ENCODE assay signal across 15 cellular contexts in the genomic region with DNA sequence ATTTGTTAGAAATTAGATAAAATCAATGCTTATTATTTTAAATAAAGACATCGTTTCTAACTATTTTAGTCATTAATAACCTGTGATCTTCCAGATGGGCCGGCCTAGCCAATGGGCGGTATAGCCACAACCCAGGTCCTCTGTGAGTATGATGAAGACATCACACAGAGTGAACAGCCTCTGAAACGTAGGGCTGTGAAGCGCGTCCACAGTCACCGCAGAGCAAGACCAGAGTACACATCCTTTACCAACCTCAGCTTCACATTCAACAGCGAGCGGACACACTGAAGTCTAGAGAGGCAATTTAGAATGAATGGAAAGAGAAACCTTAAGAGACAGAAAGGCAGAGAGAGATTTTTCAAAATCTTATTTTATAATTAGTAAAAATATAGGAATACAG.
A peak's percentile ranks its signal among the peaks of the same experiment; 100 is the strongest.
DNase-seq lines count a peak whose midpoint lies in the region; ATAC-seq, FAIRE-seq and TF ChIP-seq lines count a peak whose summit lies in the region.
"Had no signal": no experiment of that assay in that cellular context is flagged by ENCODE, and none has a peak within 500 bp of the region (broad histone marks: within the 10 kb centered on the region; RNA-seq: fewer than 3 reads in every experiment).

No MANE protein-coding gene starts in this region.

- TF ChIP-seq POLR2A in tibial nerve (IDR thresholded peaks at IDR 0.05) = no peak

- no peaks in the 10 kb centered on the region for H3K9me3 Mint-ChIP-seq in stimulated activated memory B cell treated with anti-CD40 and anti-IgM and Interleukin-4, amounts not matched to agents 10 μg/mL and 1 μg/mL and 100 μg/mL, for 72 hours
- H3K9me3 Mint-ChIP-seq: activated CD4-positive, alpha-beta T cell treated with anti-CD3 and anti-CD28 coated beads, Interleukin-2, amount 10 ng/mL, durations not matched to agents 7 days and 5 days; activated naive CD8-positive, alpha-beta T cell treated with anti-CD3 and anti-CD28 coated beads, Interleukin-2, amount 10 ng/mL, durations not matched to agents 7 days and 5 days; H9 had no signal

- DNase-seq in GM19238 (ENCODE audit: insufficient read length, low spot score) = peak; percentile 55
- DNase-seq in D721Med (ENCODE audit: insufficient read length, low spot score) = no peak
- no peak for DNase-seq in HK-2 (ENCODE audit: unreplicated experiment)
- DNase-seq in NCI-H748 (lab: John Stamatoyannopoulos, UW; ENCODE audit: unreplicated experiment) = no peak
- DNase-seq in tibial nerve (ENCODE audit: low spot score in 2 of 2) = no peak
- DNase-seq: activated CD4-positive, alpha-beta T cell treated with anti-CD3 and anti-CD28 coated beads, Interleukin-2, amount 10 ng/mL, durations not matched to agents 7 days and 5 days; activated naive CD8-positive, alpha-beta T cell treated with anti-CD3 and anti-CD28 coated beads, Interleukin-2, amount 10 ng/mL, durations not matched to agents 7 days and 5 days; dermis blood vessel endothelial cell; foreskin melanocyte; H9; MM.1S had no signal

- 82 to 95% methylated on average over 9 of the region's 9 CpGs for WGBS in tibial nerve, 2 donors

- H3K27ac ChIP-seq in tibial nerve = no peak overlapping the region
- H3K27ac ChIP-seq: SK-N-MC had no signal

- no peak for FAIRE-seq in D721Med (lab: Jason Lieb, UNC)

- no peak overlapping the region for H3K4me3 ChIP-seq in tibial nerve
- H3K4me3 ChIP-seq: SK-N-MC had no signal

- H3K9me3 ChIP-seq in tibial nerve = no peaks in the 10 kb centered on the region

- peak; percentile 57 for ATAC-seq in HG02588 (IDR thresholded peaks at IDR 0.05; ENCODE audit: unreplicated experiment)
- peak; percentile 86 for ATAC-seq in HG03280 (IDR thresholded peaks at IDR 0.05; ENCODE audit: unreplicated experiment)
- peak; percentile 75 for ATAC-seq in stimulated activated memory B cell treated with anti-CD40 and anti-IgM and Interleukin-4, amounts not matched to agents 10 μg/mL and 1 μg/mL and 100 μg/mL, for 72 hours

- no peaks in the 10 kb centered on the region for H3K36me3 ChIP-seq in tibial nerve

- H3K4me3 Mint-ChIP-seq in stimulated activated memory B cell treated with anti-CD40 and anti-IgM and Interleukin-4, amounts not matched to agents 10 μg/mL and 1 μg/mL and 100 μg/mL, for 72 hours = no peak overlapping the region
- H3K4me3 Mint-ChIP-seq: activated CD4-positive, alpha-beta T cell treated with anti-CD3 and anti-CD28 coated beads, Interleukin-2, amount 10 ng/mL, durations not matched to agents 7 days and 5 days; activated naive CD8-positive, alpha-beta T cell treated with anti-CD3 and anti-CD28 coated beads, Interleukin-2, amount 10 ng/mL, durations not matched to agents 7 days and 5 days; H9 had no signal

- TF ChIP-seq CTCF in D721Med (IDR thresholded peaks at IDR 0.05; ENCODE audit: insufficient read depth, missing control alignments) (no peak), tibial nerve (IDR thresholded peaks at IDR 0.05) (no peak)

- no peaks in the 10 kb centered on the region for H3K36me3 Mint-ChIP-seq in stimulated activated memory B cell treated with anti-CD40 and anti-IgM and Interleukin-4, amounts not matched to agents 10 μg/mL and 1 μg/mL and 100 μg/mL, for 72 hours
- H3K36me3 Mint-ChIP-seq: activated naive CD8-positive, alpha-beta T cell treated with anti-CD3 and anti-CD28 coated beads, Interleukin-2, amount 10 ng/mL, durations not matched to agents 7 days and 5 days had no signal

- peaks cover 42% of the 10 kb centered on the region for H3K4me1 Mint-ChIP-seq in stimulated activated memory B cell treated with anti-CD40 and anti-IgM and Interleukin-4, amounts not matched to agents 10 μg/mL and 1 μg/mL and 100 μg/mL, for 72 hours

- TF ChIP-seq EP300 in tibial nerve (IDR thresholded peaks at IDR 0.05) = no peak

- peaks cover 0 to 11% of the 10 kb centered on the region in 2 donors for H3K27me3 ChIP-seq in tibial nerve

- H3K27ac Mint-ChIP-seq in stimulated activated memory B cell treated with anti-CD40 and anti-IgM and Interleukin-4, amounts not matched to agents 10 μg/mL and 1 μg/mL and 100 μg/mL, for 72 hours = no peak overlapping the region
- H3K27ac Mint-ChIP-seq: activated CD4-positive, alpha-beta T cell treated with anti-CD3 and anti-CD28 coated beads, Interleukin-2, amount 10 ng/mL, durations not matched to agents 7 days and 5 days; activated naive CD8-positive, alpha-beta T cell treated with anti-CD3 and anti-CD28 coated beads, Interleukin-2, amount 10 ng/mL, durations not matched to agents 7 days and 5 days; H9 had no signal

- H3K4me1 ChIP-seq in tibial nerve = no peaks in the 10 kb centered on the region

- H3K27me3 Mint-ChIP-seq in stimulated activated memory B cell treated with anti-CD40 and anti-IgM and Interleukin-4, amounts not matched to agents 10 μg/mL and 1 μg/mL and 100 μg/mL, for 72 hours = peaks cover 28% of the 10 kb centered on the region
